ENCODE assay signal across 22 cellular contexts in genomic region chr13:21742041-21742440, GRCh38.
"Had no signal": no experiment of that assay in that cellular context is flagged by ENCODE, and none has a peak within 500 bp of the region (broad histone marks: within the 10 kb centered on the region; RNA-seq: fewer than 3 reads in every experiment).

No MANE protein-coding gene starts in this region.

- H3K36me3 ChIP-seq: neural progenitor cell, tibial artery, upper lobe of right lung, vagina had no signal

- H3K4me3 Mint-ChIP-seq: memory B cell; mesothelial cell of epicardium; naive thymus-derived CD4-positive, alpha-beta T cell; nephron; neural progenitor cell; stimulated activated memory B cell treated with anti-CD40 and anti-IgM and Interleukin-4, amounts not matched to agents 10 μg/mL and 1 μg/mL and 100 μg/mL, for 72 hours had no signal

- DNase-seq: dorsolateral prefrontal cortex; effector CD4-positive, alpha-beta T cell; left cardiac atrium; left ventricle myocardium superior; naive thymus-derived CD4-positive, alpha-beta T cell; stimulated activated CD4-positive, alpha-beta T cell treated with anti-CD3 and anti-CD28 coated beads, Interleukin-2, amount 100 ng/mL, for 24 hours; stimulated activated CD4-positive, alpha-beta T cell treated with anti-CD3 and anti-CD28 coated beads, Interleukin-4, amount 100 ng/mL, for 24 hours; stimulated activated naive CD8-positive, alpha-beta T cell treated with anti-CD3 and anti-CD28 coated beads, Interleukin-15, Interleukin-2, amounts not matched to agents 100 U/mL and 50 U/mL, for 24 hours; substantia nigra; testis; tibial artery; upper lobe of right lung had no signal

- H3K36me3 Mint-ChIP-seq: memory B cell; mesothelial cell of epicardium; naive thymus-derived CD4-positive, alpha-beta T cell; neural progenitor cell; stimulated activated memory B cell treated with anti-CD40 and anti-IgM and Interleukin-4, amounts not matched to agents 10 μg/mL and 1 μg/mL and 100 μg/mL, for 72 hours had no signal

- H3K4me3 ChIP-seq: dorsolateral prefrontal cortex, lung, neural progenitor cell, testis, tibial artery, upper lobe of right lung, vagina had no signal

- H3K4me2 ChIP-seq: neural progenitor cell had no signal

- H3K27me3 ChIP-seq: dorsolateral prefrontal cortex, neural progenitor cell, testis, tibial artery, upper lobe of right lung, vagina had no signal

- H3K9me3 Mint-ChIP-seq: memory B cell; mesothelial cell of epicardium; naive thymus-derived CD4-positive, alpha-beta T cell; nephron; neural progenitor cell; stimulated activated memory B cell treated with anti-CD40 and anti-IgM and Interleukin-4, amounts not matched to agents 10 μg/mL and 1 μg/mL and 100 μg/mL, for 72 hours had no signal

- H3K79me2 ChIP-seq: parathyroid adenoma had no signal

- H3K27ac ChIP-seq: dorsolateral prefrontal cortex, neural progenitor cell, parathyroid adenoma, testis, tibial artery, upper lobe of right lung, vagina had no signal

- H2AFZ ChIP-seq: neural progenitor cell, parathyroid adenoma had no signal

- H3K9ac ChIP-seq: neural progenitor cell, parathyroid adenoma had no signal

- H3K4me1 ChIP-seq: neural progenitor cell, parathyroid adenoma, testis, tibial artery, upper lobe of right lung had no signal

- H3K9me3 ChIP-seq: testis, tibial artery, upper lobe of right lung, vagina had no signal

- H3K27ac Mint-ChIP-seq: memory B cell; mesothelial cell of epicardium; naive thymus-derived CD4-positive, alpha-beta T cell; nephron; neural progenitor cell; progenitor cell of endocrine pancreas; stimulated activated memory B cell treated with anti-CD40 and anti-IgM and Interleukin-4, amounts not matched to agents 10 μg/mL and 1 μg/mL and 100 μg/mL, for 72 hours had no signal

- ATAC-seq: left cardiac atrium; left ventricle myocardium superior; naive thymus-derived CD4-positive, alpha-beta T cell; sciatic nerve; stimulated activated memory B cell treated with anti-CD40 and anti-IgM and Interleukin-4, amounts not matched to agents 10 μg/mL and 1 μg/mL and 100 μg/mL, for 72 hours; stimulated activated naive CD8-positive, alpha-beta T cell treated with anti-CD3 and anti-CD28 coated beads, Interleukin-15, Interleukin-2, amounts not matched to agents 100 U/mL and 50 U/mL, for 24 hours; upper lobe of right lung had no signal

- H3K4me1 Mint-ChIP-seq: memory B cell; neural progenitor cell; stimulated activated memory B cell treated with anti-CD40 and anti-IgM and Interleukin-4, amounts not matched to agents 10 μg/mL and 1 μg/mL and 100 μg/mL, for 72 hours had no signal
